Comparison of ENCODE assay signal across 8 cellular contexts in the genomic region with DNA sequence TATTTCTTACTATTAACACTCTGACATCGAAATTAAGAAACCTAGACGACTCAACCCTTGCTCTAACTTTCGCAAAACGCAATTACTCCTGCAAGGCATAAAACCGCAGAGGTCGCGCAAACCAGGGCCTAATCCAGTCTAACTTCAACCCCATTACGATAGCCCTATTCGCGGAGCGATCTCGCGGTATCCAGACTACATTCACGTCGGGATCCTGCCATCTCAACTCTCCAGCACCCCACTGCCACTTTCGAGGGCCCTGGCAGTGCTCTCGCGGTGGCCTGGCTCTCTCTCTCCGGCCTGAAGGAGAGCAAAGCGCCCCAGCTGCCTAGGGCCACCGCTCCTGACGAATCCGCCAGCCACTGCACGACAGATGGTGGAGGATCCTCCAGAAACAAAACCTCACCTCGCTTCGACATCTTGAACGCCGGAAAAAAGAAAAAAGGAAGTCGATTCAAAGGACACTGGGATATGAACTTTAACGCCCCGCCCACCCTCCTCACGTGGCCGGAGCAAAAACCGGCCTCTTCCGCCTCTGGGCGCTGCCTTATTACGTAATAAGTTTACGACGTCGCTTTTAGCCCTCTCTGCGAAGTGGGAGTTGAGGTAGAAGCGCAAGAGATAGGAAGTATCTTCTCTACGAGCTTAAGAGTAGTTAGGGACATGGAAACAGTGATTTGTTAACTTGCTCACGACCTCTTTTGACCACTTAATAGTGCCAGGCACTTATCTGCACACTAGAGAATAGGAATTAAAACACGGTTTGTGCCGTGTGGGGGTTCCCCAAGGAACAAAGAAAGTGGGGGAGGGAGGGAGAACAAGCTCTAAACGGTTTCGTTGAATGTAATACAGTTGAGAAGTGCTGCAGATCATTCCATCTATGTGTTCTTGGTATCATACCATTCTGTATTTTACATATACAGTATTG. TPM values are rescaled to one million over a fixed set of nuclear protein-coding genes. Genes with fewer than 3 reads are reported as not detected.
DNase-seq lines count a peak whose midpoint lies in the region; ATAC-seq, FAIRE-seq and TF ChIP-seq lines count a peak whose summit lies in the region.

A gene (minus strand): TSS at position 430 of the 928 bp plus-strand sequence. CDS start 11 bp downstream, at position 419.

- peak within 1 kb of the TSS; percentile 99 for H3K27ac Mint-ChIP-seq in CD8-positive, alpha-beta T cell
- peak within 1 kb of the TSS; percentile 100 for H3K27ac Mint-ChIP-seq in memory B cell

- H3K36me3 ChIP-seq in CD8-positive, alpha-beta T cell (ENCODE audit: insufficient read depth, low read length), result peaks cover 21% of the 10 kb centered on the region
- peaks cover 38% of the 10 kb centered on the region for H3K36me3 ChIP-seq in effector memory CD4-positive, alpha-beta T cell (ENCODE audit: control insufficient read depth, insufficient read depth, low read length)

- peak within 1 kb of the TSS; percentile 93 for H3K4me3 Mint-ChIP-seq in CD8-positive, alpha-beta T cell
- peak within 1 kb of the TSS; percentile 97 for H3K4me3 Mint-ChIP-seq in memory B cell

- no peaks in the 10 kb centered on the region for H3K27me3 ChIP-seq in CD8-positive, alpha-beta T cell (ENCODE audit: insufficient read depth, low read length)
- H3K27me3 ChIP-seq in effector memory CD4-positive, alpha-beta T cell (replicated peaks; ENCODE audit: control insufficient read depth, insufficient read depth, low read length, poor library complexity, severe bottlenecking), result no peaks in the 10 kb centered on the region

- FAIRE-seq in HTR-8/SVneo (lab: Jason Lieb, UNC), result peak; percentile 79

- intact Hi-C loops in CD8-positive, alpha-beta T cell (cut with DNase I, micrococcal nuclease), result loop anchor here (1.0 to 5.0 kb wide), 7 partner anchors 16 to 299 kb away; a partner anchor contains a TSS

- POLR2A ChIA-PET in CD8-positive, alpha-beta T cell (lab: Charles Lee), result interaction anchor here (0.7 to 2.5 kb wide), 32 partner anchors 9 to 346 kb away, joined by 3 to 52 read pairs (median 4); a partner anchor contains a TSS
- POLR2A ChIA-PET in activated CD8-positive, alpha-beta memory T cell treated with anti-CD3 and anti-CD28 coated beads for 36 hours (lab: Charles Lee), result interaction anchor here (0.6 to 5.0 kb wide), 12 partner anchors 8 to 152 kb away, joined by 3 to 59 read pairs (median 4); a partner anchor contains a TSS

- no peaks in the 10 kb centered on the region for H3K9me3 ChIP-seq in CD8-positive, alpha-beta T cell (ENCODE audit: low read length)
- H3K9me3 ChIP-seq in effector memory CD4-positive, alpha-beta T cell (ENCODE audit: control insufficient read depth, low read length), result no peaks in the 10 kb centered on the region

- peak; percentile 78 to 94 (median 89) for DNase-seq in CD8-positive, alpha-beta T cell
- DNase-seq in HTR-8/SVneo (ENCODE audit: insufficient read length, low spot score) (peak; percentile 95), NOMO-1 treated with DMSO at 0.1 percent for 48 hours (lab: John Stamatoyannopoulos, UW; ENCODE audit: unreplicated experiment) (peak; percentile 98), memory B cell (ENCODE audit: low spot score in 2 of 2) (peak; percentile 79 to 88)
- peak; percentile 81 to 88 (median 85) for DNase-seq in effector memory CD4-positive, alpha-beta T cell
- DNase-seq in stimulated activated CD8-positive, alpha-beta memory T cell treated with anti-CD3 and anti-CD28 coated beads, Interleukin-12 subunit alpha, Interleukin-12 subunit beta, amount 100 ng/mL, for 1 hour (ENCODE audit: low read depth), result peak; percentile 86

- H3K4me1 ChIP-seq in CD8-positive, alpha-beta T cell (ENCODE audit: insufficient read depth, low read length), result peaks cover 22% of the 10 kb centered on the region
- peaks cover 29% of the 10 kb centered on the region for H3K4me1 ChIP-seq in effector memory CD4-positive, alpha-beta T cell (ENCODE audit: control insufficient read depth, insufficient read depth, low read length, poor library complexity, severe bottlenecking)

- ATAC-seq in CD8-positive, alpha-beta T cell, result peak; percentile 78
- ATAC-seq in GM19468 (IDR thresholded peaks at IDR 0.05; ENCODE audit: extremely low read depth, unreplicated experiment) (peak; percentile 35), memory B cell (ENCODE audit: low read depth) (peak; percentile 86)

- CTCF ChIA-PET in CD8-positive, alpha-beta T cell (lab: Charles Lee), result interaction anchor here (0.8 to 3.1 kb wide), 7 partner anchors 16 to 130 kb away, joined by 3 to 31 read pairs (median 4); a partner anchor contains a TSS
- CTCF ChIA-PET in activated CD8-positive, alpha-beta memory T cell treated with anti-CD3 and anti-CD28 coated beads for 36 hours (lab: Charles Lee), result interaction anchor here (1.0 to 4.0 kb wide), 7 partner anchors 16 to 311 kb away, joined by 3 to 29 read pairs (median 4); a partner anchor contains a TSS

- no peaks in the 10 kb centered on the region for H3K9me3 Mint-ChIP-seq in CD8-positive, alpha-beta T cell
- no peaks in the 10 kb centered on the region for H3K9me3 Mint-ChIP-seq in memory B cell

- peaks cover 46% of the 10 kb centered on the region for H3K4me1 Mint-ChIP-seq in CD8-positive, alpha-beta T cell (ENCODE audit: low read depth)
- H3K4me1 Mint-ChIP-seq in memory B cell, result peaks cover 28% of the 10 kb centered on the region

- no peaks in the 10 kb centered on the region for H3K27me3 Mint-ChIP-seq in CD8-positive, alpha-beta T cell (ENCODE audit: low read depth)
- no peaks in the 10 kb centered on the region for H3K27me3 Mint-ChIP-seq in memory B cell

- H3K36me3 Mint-ChIP-seq in CD8-positive, alpha-beta T cell, result peaks cover 52% of the 10 kb centered on the region
- peaks cover 29% of the 10 kb centered on the region for H3K36me3 Mint-ChIP-seq in memory B cell

- H3K4me3 ChIP-seq in CD8-positive, alpha-beta T cell (ENCODE audit: low read depth, low read length), result peak within 1 kb of the TSS; percentile 56
- H3K4me3 ChIP-seq in effector memory CD4-positive, alpha-beta T cell (ENCODE audit: insufficient read depth, low read depth, low read length, poor library complexity, severe bottlenecking), result peak within 1 kb of the TSS; percentile 42

- peak within 1 kb of the TSS; percentile 84 for H3K27ac ChIP-seq in CD8-positive, alpha-beta T cell (ENCODE audit: low read depth, low read length)
- peak within 1 kb of the TSS; percentile 95 for H3K27ac ChIP-seq in effector memory CD4-positive, alpha-beta T cell (ENCODE audit: insufficient read depth, low read length, poor library complexity, severe bottlenecking)

- no peak for TF ChIP-seq CTCF in CD8-positive, alpha-beta T cell (IDR thresholded peaks at IDR 0.05)

RNA-seq across cellular contexts. Expression of the gene that starts here (rescaled TPM):
- 1,000 to 10,000 TPM; 2,036 to 2,052 TPM for total RNA-seq in CD8-positive, alpha-beta T cell
- total RNA-seq in activated CD8-positive, alpha-beta memory T cell treated with anti-CD3 and anti-CD28 coated beads for 36 hours, result 1,000 to 10,000 TPM; 1,971 to 2,017 TPM

Comparison
In these comparisons a context has a peak if more than half of its experiments do, and no peak if none do; other contexts are left out.
1. Peak in every context shown above with its lines: DNase-seq, ATAC-seq, H3K4me3 ChIP-seq and H3K27ac ChIP-seq.
2. ATAC-seq: peak in every context shown above with its lines; median percentile 86 in memory B cell; 78 in CD8-positive, alpha-beta T cell; 35 in GM19468.